22 cellular contexts compared by ENCODE assay signal in the genomic region with DNA sequence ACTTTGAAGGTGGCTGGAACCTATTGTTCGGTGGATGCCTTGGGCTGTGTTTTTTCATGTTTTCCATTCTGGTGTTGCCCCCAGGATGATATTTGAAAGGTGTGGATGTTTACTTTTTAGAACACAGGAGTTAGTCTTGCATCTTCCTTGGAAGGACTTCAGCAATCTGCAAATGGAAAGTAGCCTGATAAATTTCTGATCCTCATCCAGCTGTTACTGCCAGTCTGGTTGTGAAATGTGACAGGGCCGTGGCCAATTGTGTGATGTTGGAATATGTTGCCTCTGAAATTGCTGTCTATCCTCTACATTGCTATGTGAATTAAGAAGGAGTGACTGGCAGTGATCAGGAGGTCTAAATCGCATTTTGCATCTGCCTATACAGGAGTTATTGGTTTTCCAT.
"Had no signal": no experiment of that assay in that cellular context is flagged by ENCODE, and none has a peak within 500 bp of the region (broad histone marks: within the 10 kb centered on the region; RNA-seq: fewer than 3 reads in every experiment).

No MANE protein-coding gene starts in this region.

- H3K4me1 Mint-ChIP-seq: activated B cell treated with CpG ODN at 0.5 μM for 24 hours; naive thymus-derived CD8-positive, alpha-beta T cell; T-cell had no signal

- H3K36me3 ChIP-seq: neutrophil, pancreas, sigmoid colon, vagina had no signal

- H3K9me3 ChIP-seq: mucosa of descending colon, neutrophil, pancreas, sigmoid colon, SK-N-SH, vagina had no signal

- H3K27ac ChIP-seq: foreskin keratinocyte, neutrophil, pancreas had no signal

- H3K27me3 Mint-ChIP-seq: activated CD8-positive, alpha-beta T cell treated with anti-CD3 and anti-CD28 coated beads for 36 hours had no signal

- H3K4me2 ChIP-seq: SK-N-SH had no signal

- H3K36me3 Mint-ChIP-seq: T-cell had no signal

- H3K9me3 Mint-ChIP-seq: activated B cell treated with CpG ODN at 0.5 μM for 24 hours; activated CD8-positive, alpha-beta T cell treated with anti-CD3 and anti-CD28 coated beads for 36 hours; activated T-cell treated with anti-CD3 and anti-CD28 coated beads, Interleukin-2, amount 50 U/mL, for 4 hours had no signal

- H3K27me3 ChIP-seq: foreskin keratinocyte, pancreas, sigmoid colon, vagina had no signal

- DNase-seq: activated B cell treated with CpG ODN at 0.5 μM for 24 hours; activated CD4-positive, alpha-beta T cell treated with anti-CD3 and anti-CD28 coated beads for 48 hours; activated CD8-positive, alpha-beta T cell treated with anti-CD3 and anti-CD28 coated beads for 36 hours; activated effector memory CD4-positive, alpha-beta T cell treated with Interleukin-2 at 50 U/mL for 16 hours; activated naive CD4-positive, alpha-beta T cell treated with anti-CD3 and anti-CD28 coated beads, Interleukin-2, amount 50 U/mL, for 16 hours; activated T-cell treated with anti-CD3 and anti-CD28 coated beads, Interleukin-2, amount 50 U/mL, for 4 hours; effector memory CD8-positive, alpha-beta T cell; foreskin keratinocyte; hypothalamus; mammary epithelial cell; mucosa of descending colon; naive thymus-derived CD8-positive, alpha-beta T cell; pancreas; sigmoid colon; SK-N-SH; stimulated activated CD4-positive, alpha-beta T cell treated with anti-CD3 and anti-CD28 coated beads, Interleukin-2, amount 100 ng/mL, for 24 hours; stimulated activated naive CD4-positive, alpha-beta T cell treated with Interleukin-2 at 50 U/mL for 16 hours; substantia nigra; T-cell; trophoblast cell had no signal

- H3K9ac ChIP-seq: SK-N-SH had no signal

- H3K9me2 ChIP-seq: SK-N-SH had no signal

- H3K4me3 ChIP-seq: mucosa of descending colon, pancreas, sigmoid colon, vagina had no signal

- ATAC-seq: activated CD8-positive, alpha-beta T cell treated with anti-CD3 and anti-CD28 coated beads for 36 hours; activated T-cell treated with anti-CD3 and anti-CD28 coated beads, Interleukin-2, amount 50 U/mL, for 4 hours; effector memory CD8-positive, alpha-beta T cell; foreskin keratinocyte; mucosa of descending colon; naive thymus-derived CD8-positive, alpha-beta T cell; pancreas; T-cell had no signal

- H3K4me3 Mint-ChIP-seq: activated B cell treated with CpG ODN at 0.5 μM for 24 hours; activated CD8-positive, alpha-beta T cell treated with anti-CD3 and anti-CD28 coated beads for 36 hours; activated T-cell treated with anti-CD3 and anti-CD28 coated beads, Interleukin-2, amount 50 U/mL, for 4 hours; effector memory CD8-positive, alpha-beta T cell; naive thymus-derived CD8-positive, alpha-beta T cell; T-cell had no signal

- H3K27ac Mint-ChIP-seq: activated B cell treated with CpG ODN at 0.5 μM for 24 hours; activated CD8-positive, alpha-beta T cell treated with anti-CD3 and anti-CD28 coated beads for 36 hours; effector memory CD8-positive, alpha-beta T cell; naive thymus-derived CD8-positive, alpha-beta T cell; T-cell had no signal
